In the genomic region with DNA sequence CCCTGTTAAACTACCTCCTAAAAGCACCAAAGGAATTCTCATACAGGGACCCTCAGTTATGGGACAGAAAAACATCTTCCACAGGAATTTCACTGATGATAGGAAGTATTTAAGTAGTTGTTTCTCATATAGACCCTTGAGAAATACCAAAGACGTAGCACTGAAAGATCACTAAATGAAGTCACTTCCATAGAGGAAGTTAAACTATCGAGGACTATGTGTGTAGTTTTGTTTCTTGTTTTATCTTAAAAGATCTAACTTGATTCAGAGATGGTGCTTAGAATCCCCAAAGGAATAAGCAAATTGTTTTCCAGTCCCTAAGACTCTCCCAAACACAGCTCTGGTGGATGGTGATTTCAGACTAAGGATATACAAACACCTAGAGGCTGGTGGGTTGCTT, we compare ENCODE assay signal across 10 cellular contexts.
DNase-seq lines count a peak whose midpoint lies in the region; ATAC-seq and TF ChIP-seq lines count a peak whose summit lies in the region.
"Had no signal": no experiment of that assay in that cellular context is flagged by ENCODE, and none has a peak within 500 bp of the region (broad histone marks: within the 10 kb centered on the region; RNA-seq: fewer than 3 reads in every experiment).

No MANE protein-coding gene starts in this region.

- H3K27me3 Mint-ChIP-seq in endodermal cell (ENCODE audit: insufficient read depth): no peaks in the 10 kb centered on the region

- H3K4me3 ChIP-seq in muscle layer of duodenum (ENCODE audit: low read depth in 1 of 2, low read length in 2 of 2): no peak overlapping the region
- H3K4me3 ChIP-seq in endodermal cell (ENCODE audit: low read length): no peak overlapping the region

- no peak for TF ChIP-seq CTCF in endodermal cell (conservative IDR thresholded peaks at IDR 0.05)

- no peaks in the 10 kb centered on the region for H3K9me3 ChIP-seq in muscle layer of duodenum (ENCODE audit: control insufficient read depth in 1 of 2, low read length in 2 of 2)
- H3K9me3 ChIP-seq in endodermal cell (ENCODE audit: control insufficient read depth, low read length): no peaks in the 10 kb centered on the region

- H3K4me1 Mint-ChIP-seq in endodermal cell: no peaks in the 10 kb centered on the region

- H3K4me1 ChIP-seq in muscle layer of duodenum (ENCODE audit: control insufficient read depth in 1 of 2, insufficient read depth in 2 of 2, low read length in 2 of 2): no peaks in the 10 kb centered on the region
- H3K4me1 ChIP-seq in endodermal cell (ENCODE audit: control insufficient read depth, insufficient read depth, low read length): no peaks in the 10 kb centered on the region

- no peak overlapping the region for H3K9ac ChIP-seq in endodermal cell (ENCODE audit: extremely low read depth, low read length, poor library complexity, severe bottlenecking)

- H3K36me3 ChIP-seq in muscle layer of duodenum (ENCODE audit: control insufficient read depth in 1 of 2, insufficient read depth in 2 of 2, low read length in 2 of 2): peaks cover 0 to 3% of the 10 kb centered on the region in 2 donors
- peaks cover 6% of the 10 kb centered on the region for H3K36me3 ChIP-seq in endodermal cell (ENCODE audit: control insufficient read depth, insufficient read depth, low read length)

- peaks cover 5% of the 10 kb centered on the region for H3K36me3 Mint-ChIP-seq in endodermal cell (ENCODE audit: low read depth)

- H3K9me3 Mint-ChIP-seq in endodermal cell: no peaks in the 10 kb centered on the region

- DNase-seq in activated effector memory CD4-positive, alpha-beta T cell treated with Interleukin-2 at 50 U/mL for 16 hours: no peak
- DNase-seq in SKM-1 treated with dmso at 0.1 percent for 144 hours (lab: John Stamatoyannopoulos, UW; ENCODE audit: unreplicated experiment): no peak
- DNase-seq in endodermal cell: no peak
- DNase-seq in NCI-H748 treated with DMSO at 0.1 percent for 48 hours (lab: John Stamatoyannopoulos, UW): no peak
- DNase-seq: foreskin fibroblast, IMR-90 had no signal

- H3K27ac Mint-ChIP-seq in endodermal cell: no peak overlapping the region

- 80 to 94% methylated on average over 1 to 2 of the region's 2 CpGs for WGBS in endodermal cell (ENCODE audit: insufficient coverage in 1 of 2, insufficient read length in 1 of 2), 2 experiments

- H3K4me3 Mint-ChIP-seq in endodermal cell: no peak overlapping the region

- H3K27me3 ChIP-seq in muscle layer of duodenum (ENCODE audit: low read depth, low read length) (no peaks in the 10 kb centered on the region), endodermal cell (ENCODE audit: control insufficient read depth, insufficient read depth, low read length, poor library complexity, severe bottlenecking) (no peaks in the 10 kb centered on the region)

- peak overlapping the region; percentile 71 for H3K27ac ChIP-seq in muscle layer of duodenum (ENCODE audit: low read length)
- no peak overlapping the region for H3K27ac ChIP-seq in endodermal cell (ENCODE audit: low read depth, low read length)

- ATAC-seq in GM18867 (IDR thresholded peaks at IDR 0.05; ENCODE audit: unreplicated experiment): peak; percentile 23
- peak; percentile 16 for ATAC-seq in GM21619 (IDR thresholded peaks at IDR 0.05; ENCODE audit: unreplicated experiment)
- ATAC-seq in HG03571 (IDR thresholded peaks at IDR 0.05; ENCODE audit: unreplicated experiment): peak; percentile 22
